In the genomic region with DNA sequence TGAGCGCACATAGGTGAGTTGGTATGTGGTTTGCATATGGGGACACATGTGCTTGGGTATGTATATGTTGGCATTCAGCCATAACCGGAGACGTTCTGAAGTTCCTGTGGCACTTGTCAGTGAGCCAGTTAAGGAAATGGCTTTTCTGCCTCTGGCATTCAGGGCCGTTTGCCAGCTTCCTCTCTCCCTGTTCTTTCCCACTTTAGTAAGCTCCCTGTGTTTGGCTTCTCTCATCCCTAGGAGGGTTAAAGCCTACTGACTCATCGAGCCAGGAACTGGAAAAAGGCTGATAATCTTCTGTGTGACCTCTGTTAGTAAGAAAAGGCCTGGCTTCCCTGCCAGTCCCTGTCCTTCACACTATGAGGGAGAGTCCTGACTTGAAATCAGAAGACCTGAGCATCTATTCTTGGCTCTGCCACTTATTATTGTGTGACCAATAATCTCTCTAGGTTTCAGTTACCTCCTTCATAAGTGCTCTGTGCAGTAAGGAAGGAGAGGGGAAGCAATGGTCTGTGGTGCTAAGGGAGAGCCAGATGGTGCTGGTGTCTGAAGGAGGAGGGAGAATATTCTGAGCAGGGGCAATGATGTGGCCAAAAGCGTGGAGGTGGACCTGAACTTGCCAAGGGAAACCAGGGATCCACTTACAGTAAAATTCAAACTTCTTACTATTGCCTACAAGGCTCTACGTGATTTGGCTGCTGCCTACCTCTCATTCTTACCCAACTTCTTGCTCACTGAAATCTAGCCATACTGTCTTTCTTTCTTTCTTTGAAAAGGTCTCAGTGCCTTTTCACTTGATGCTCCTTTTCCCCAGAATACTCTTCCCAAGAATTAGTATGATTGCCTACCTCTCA, we compare ENCODE assay signal across 8 cellular contexts. TPM values are rescaled to one million over a fixed set of nuclear protein-coding genes. Genes with fewer than 3 reads are reported as not detected.
A peak's percentile ranks its signal among the peaks of the same experiment; 100 is the strongest.
DNase-seq lines count a peak whose midpoint lies in the region; ATAC-seq, FAIRE-seq and TF ChIP-seq lines count a peak whose summit lies in the region.

No MANE protein-coding gene starts in this region.

- POLR2A ChIA-PET in HepG2 (lab: Yijun Ruan, JAX) = no interaction called here

- FAIRE-seq in HepG2 (lab: Jason Lieb, UNC) = no peak

- TF ChIP-seq EP300 in HepG2 (IDR thresholded peaks at IDR 0.05; ENCODE audit: low read depth in 2 of 2, low read length in 2 of 2) = no peak
- no peak for TF ChIP-seq EP300 in HepG2 (CRISPR knock-in tag; IDR thresholded peaks at IDR 0.05; ENCODE audit: borderline replicate concordance)

- H3K79me2 ChIP-seq in HepG2 (ENCODE audit: insufficient read depth, low read length) = no peaks in the 10 kb centered on the region

- no peak overlapping the region for H3K9ac ChIP-seq in HepG2 (ENCODE audit: insufficient read depth, low read depth, low read length)

- H3K4me3 ChIP-seq in HepG2 (replicated peaks in 1 of 3; ENCODE audit: insufficient read depth in 1 of 3, low read depth in 2 of 3, low read length in 3 of 3) = no peak overlapping the region

- H3K4me2 ChIP-seq in HepG2 (ENCODE audit: low read depth, low read length) = no peak overlapping the region

- peak; percentile 25; the same call in 1 of the 3 replicates for ATAC-seq in HepG2
- no peak for ATAC-seq in GM19023 (IDR thresholded peaks at IDR 0.05; ENCODE audit: unreplicated experiment)
- ATAC-seq in GM18502 (IDR thresholded peaks at IDR 0.05; ENCODE audit: poor library complexity, unreplicated experiment) = no peak

- H3K27ac ChIP-seq in HepG2 (ENCODE audit: extremely low read length, insufficient read depth, low read length) = no peak overlapping the region

- BruUV-seq in HepG2 (replicated peaks; lab: Mats Ljungman, UMichigan) = no TSS peak

- peaks cover 0 to 5% of the 10 kb centered on the region in 2 experiments; a peak in 1 of 5 replicates for H3K36me3 ChIP-seq in HepG2 (replicated peaks in 1 of 2; ENCODE audit: control insufficient read depth in 1 of 2, insufficient read depth in 2 of 2, low read length in 2 of 2)

- TF ChIP-seq RAD21 in HepG2 (CRISPR knock-in tag; IDR thresholded peaks at IDR 0.05) = no peak

- CTCF ChIA-PET in HepG2 (lab: Yijun Ruan, JAX; ENCODE audit: low intra/inter-chr PET ratio, low total read pairs) = no interaction called here

- H3K4me1 ChIP-seq in HepG2 (ENCODE audit: insufficient read depth, low read length) = no peaks in the 10 kb centered on the region

- no peaks in the 10 kb centered on the region for H3K27me3 ChIP-seq in HepG2 (ENCODE audit: control insufficient read depth in 1 of 2, insufficient read depth in 2 of 2, low read length in 2 of 2)

- H3K9me3 ChIP-seq in HepG2 (ENCODE audit: low read length) = no peaks in the 10 kb centered on the region

- no peaks in the 10 kb centered on the region for H4K20me1 ChIP-seq in HepG2 (ENCODE audit: insufficient read depth, low read length)

- DNase-seq in EH (ENCODE audit: low read depth) (peak; percentile 98), NCI-H345 treated with DMSO at 0.1 percent for 48 hours (lab: John Stamatoyannopoulos, UW; ENCODE audit: unreplicated experiment) (peak; percentile 72), cerebellar cortex (ENCODE audit: low spot score) (peak; percentile 37), HepG2 (ENCODE audit: low spot score) (peak; percentile 26), DMS114 treated with DMSO at 0.1 percent for 48 hours (lab: John Stamatoyannopoulos, UW; ENCODE audit: unreplicated experiment) (no peak)
- DNase-seq in activated CD4-positive, alpha-beta T cell treated with anti-CD3 and anti-CD28 coated beads for 48 hours = no peak

- TF ChIP-seq POLR2A in HepG2 (IDR thresholded peaks at IDR 0.05; ENCODE audit: insufficient read depth in 1 of 2, low read depth in 2 of 2, low read length in 2 of 2) = no peak

- no peak overlapping the region for H2AFZ ChIP-seq in HepG2 (ENCODE audit: low read length)

- 71% methylated on average over 7 of the region's 7 CpGs for WGBS in HepG2 (ENCODE audit: low lambda C conversion rate)

- in situ Hi-C loops in HepG2 (cut with HindIII; ENCODE audit: extremely low pct_ligation_motif_present, low pct_unique_long_range_greater_than_20kb) = no loop called here

- intact Hi-C loops in HepG2 (cut with micrococcal nuclease; ENCODE audit: unreplicated experiment) = no loop called here

- no peak for TF ChIP-seq CTCF in HepG2 (CRISPR knock-in tag; IDR thresholded peaks at IDR 0.05)

RNA-seq across cellular contexts. Expression of a gene that starts 31.4 kb away (rescaled TPM):
- 89.7 and 91.7 TPM in 2 replicates for total RNA-seq in HepG2 (2016; rRNA removed; fragmentation: Illumina TruSeq; extraction: Trizol)
- 21.5 and 23.1 TPM in 2 replicates for total RNA-seq in HepG2 (2016; cell fraction: cytosol; rRNA removed; fragmentation: Illumina TruSeq; extraction: Trizol; ENCODE audit: low read depth)
- total RNA-seq in HepG2 (2016; cell fraction: insoluble cytoplasmic fraction; rRNA removed; fragmentation: Illumina TruSeq; extraction: Trizol) = 83.3 and 83.7 TPM in 2 replicates
- total RNA-seq in HepG2 (2016; cell fraction: membrane; rRNA removed; fragmentation: Illumina TruSeq; extraction: Trizol) = 39.3 and 39.5 TPM in 2 replicates
- total RNA-seq in HepG2 (2016; cell fraction: nucleus; rRNA removed; fragmentation: Illumina TruSeq; extraction: Trizol) = 83.7 and 88.6 TPM in 2 replicates
- 72.8 and 120 TPM in 2 replicates for polyA plus RNA-seq in HepG2 (2011; rRNA removed)
- polyA plus RNA-seq in HepG2 (2011; cell fraction: cytosol; rRNA removed) = 48.2 and 82.4 TPM in 2 replicates
- polyA plus RNA-seq in HepG2 (2011; cell fraction: nucleus; rRNA removed) = 193 and 292 TPM in 2 replicates
- 108 and 131 TPM in 2 replicates for polyA plus RNA-seq in HepG2 (2012)
- polyA plus RNA-seq in HepG2 (2016; cell fraction: cytosol; fragmentation: Illumina TruSeq; extraction: Trizol; ENCODE audit: low read depth) = 17.6 and 18.7 TPM in 2 replicates
- polyA plus RNA-seq in HepG2 (2016; cell fraction: insoluble cytoplasmic fraction; fragmentation: Illumina TruSeq; extraction: Trizol; ENCODE audit: low read depth) = 87.7 and 90.8 TPM in 2 replicates
- polyA plus RNA-seq in HepG2 (2016; cell fraction: membrane; fragmentation: Illumina TruSeq; extraction: Trizol; ENCODE audit: low read depth) = 29.1 and 35.3 TPM in 2 replicates
- polyA plus RNA-seq in HepG2 (2016; cell fraction: nucleus; fragmentation: Illumina TruSeq; extraction: Trizol; ENCODE audit: insufficient read depth, low read depth) = 176 and 178 TPM in 2 replicates
- 155 and 246 TPM in 2 replicates for polyA minus RNA-seq in HepG2 (2011; rRNA and poly(A)+ RNA removed; ENCODE audit: low replicate concordance)
- polyA minus RNA-seq in HepG2 (2011; cell fraction: cytosol; rRNA and poly(A)+ RNA removed) = 49.2 and 69.9 TPM in 2 replicates
- polyA minus RNA-seq in HepG2 (2011; cell fraction: nucleus; rRNA and poly(A)+ RNA removed) = 157 and 295 TPM in 2 replicates

RNA-seq across cellular contexts. Expression of a gene that starts 35.2 kb away (rescaled TPM):
- total RNA-seq in HepG2 (2016; rRNA removed; fragmentation: Illumina TruSeq; extraction: Trizol) = 1.9 and 6.6 TPM in 2 replicates
- 0.97 and 1.8 TPM in 2 replicates for total RNA-seq in HepG2 (2016; cell fraction: cytosol; rRNA removed; fragmentation: Illumina TruSeq; extraction: Trizol; ENCODE audit: low read depth)
- total RNA-seq in HepG2 (2016; cell fraction: insoluble cytoplasmic fraction; rRNA removed; fragmentation: Illumina TruSeq; extraction: Trizol) = 2.1 and 7.0 TPM in 2 replicates
- 1.3 and 1.9 TPM in 2 replicates for total RNA-seq in HepG2 (2016; cell fraction: membrane; rRNA removed; fragmentation: Illumina TruSeq; extraction: Trizol)
- 13.6 and 13.8 TPM in 2 replicates for total RNA-seq in HepG2 (2016; cell fraction: nucleus; rRNA removed; fragmentation: Illumina TruSeq; extraction: Trizol)
- 23.0 and 35.3 TPM in 2 replicates for polyA plus RNA-seq in HepG2 (2011; rRNA removed)
- polyA plus RNA-seq in HepG2 (2011; cell fraction: cytosol; rRNA removed) = 8.5 and 11.9 TPM in 2 replicates
- 155 and 166 TPM in 2 replicates for polyA plus RNA-seq in HepG2 (2011; cell fraction: nucleus; rRNA removed)
- 16.1 and 18.7 TPM in 2 replicates for polyA plus RNA-seq in HepG2 (2012)
- polyA plus RNA-seq in HepG2 (2016; cell fraction: cytosol; fragmentation: Illumina TruSeq; extraction: Trizol; ENCODE audit: low read depth) = 2.2 and 2.3 TPM in 2 replicates
- polyA plus RNA-seq in HepG2 (2016; cell fraction: insoluble cytoplasmic fraction; fragmentation: Illumina TruSeq; extraction: Trizol; ENCODE audit: low read depth) = 3.9 and 4.4 TPM in 2 replicates
- 2.5 and 2.7 TPM in 2 replicates for polyA plus RNA-seq in HepG2 (2016; cell fraction: membrane; fragmentation: Illumina TruSeq; extraction: Trizol; ENCODE audit: low read depth)
- polyA plus RNA-seq in HepG2 (2016; cell fraction: nucleus; fragmentation: Illumina TruSeq; extraction: Trizol; ENCODE audit: insufficient read depth, low read depth) = 54.9 and 57.9 TPM in 2 replicates
- polyA minus RNA-seq in HepG2 (2011; rRNA and poly(A)+ RNA removed; ENCODE audit: low replicate concordance) = 0.12 and 38.2 TPM in 2 replicates
- 6.3 and 6.5 TPM in 2 replicates for polyA minus RNA-seq in HepG2 (2011; cell fraction: cytosol; rRNA and poly(A)+ RNA removed)
- 31.0 and 37.2 TPM in 2 replicates for polyA minus RNA-seq in HepG2 (2011; cell fraction: nucleus; rRNA and poly(A)+ RNA removed)

RNA-seq across cellular contexts. Expression of a gene that starts 47.8 kb away (rescaled TPM):
- total RNA-seq in HepG2 (2016; rRNA removed; fragmentation: Illumina TruSeq; extraction: Trizol) = 102 and 107 TPM in 2 replicates
- 24.0 and 24.9 TPM in 2 replicates for total RNA-seq in HepG2 (2016; cell fraction: cytosol; rRNA removed; fragmentation: Illumina TruSeq; extraction: Trizol; ENCODE audit: low read depth)
- 101 and 108 TPM in 2 replicates for total RNA-seq in HepG2 (2016; cell fraction: insoluble cytoplasmic fraction; rRNA removed; fragmentation: Illumina TruSeq; extraction: Trizol)
- 34.7 and 36.9 TPM in 2 replicates for total RNA-seq in HepG2 (2016; cell fraction: membrane; rRNA removed; fragmentation: Illumina TruSeq; extraction: Trizol)
- total RNA-seq in HepG2 (2016; cell fraction: nucleus; rRNA removed; fragmentation: Illumina TruSeq; extraction: Trizol) = 65.3 and 66.8 TPM in 2 replicates
- polyA plus RNA-seq in HepG2 (2011; rRNA removed) = 74.1 and 80.1 TPM in 2 replicates
- 61.4 and 72.0 TPM in 2 replicates for polyA plus RNA-seq in HepG2 (2011; cell fraction: cytosol; rRNA removed)
- polyA plus RNA-seq in HepG2 (2011; cell fraction: nucleus; rRNA removed) = 134 and 148 TPM in 2 replicates
- 34.1 and 41.6 TPM in 2 replicates for polyA plus RNA-seq in HepG2 (2012)
- polyA plus RNA-seq in HepG2 (2016; cell fraction: cytosol; fragmentation: Illumina TruSeq; extraction: Trizol; ENCODE audit: low read depth) = 19.2 and 19.4 TPM in 2 replicates
- polyA plus RNA-seq in HepG2 (2016; cell fraction: insoluble cytoplasmic fraction; fragmentation: Illumina TruSeq; extraction: Trizol; ENCODE audit: low read depth) = 102 and 104 TPM in 2 replicates
- 24.4 and 27.0 TPM in 2 replicates for polyA plus RNA-seq in HepG2 (2016; cell fraction: membrane; fragmentation: Illumina TruSeq; extraction: Trizol; ENCODE audit: low read depth)
- polyA plus RNA-seq in HepG2 (2016; cell fraction: nucleus; fragmentation: Illumina TruSeq; extraction: Trizol; ENCODE audit: insufficient read depth, low read depth) = 106 and 116 TPM in 2 replicates
- polyA minus RNA-seq in HepG2 (2011; rRNA and poly(A)+ RNA removed; ENCODE audit: low replicate concordance) = 86.0 and 125 TPM in 2 replicates
- polyA minus RNA-seq in HepG2 (2011; cell fraction: cytosol; rRNA and poly(A)+ RNA removed) = 23.0 and 28.1 TPM in 2 replicates
- 65.4 and 67.3 TPM in 2 replicates for polyA minus RNA-seq in HepG2 (2011; cell fraction: nucleus; rRNA and poly(A)+ RNA removed)

RNA-seq across cellular contexts. Expression of a gene that starts 47.8 kb away (rescaled TPM):
- 0.18 and 0.20 TPM in 2 replicates for total RNA-seq in HepG2 (2016; rRNA removed; fragmentation: Illumina TruSeq; extraction: Trizol)
- 0.20 TPM in 1 of 2 replicates, not detected in the other for total RNA-seq in HepG2 (2016; cell fraction: cytosol; rRNA removed; fragmentation: Illumina TruSeq; extraction: Trizol; ENCODE audit: low read depth)
- 0.19 TPM in 1 of 2 replicates, not detected in the other for total RNA-seq in HepG2 (2016; cell fraction: insoluble cytoplasmic fraction; rRNA removed; fragmentation: Illumina TruSeq; extraction: Trizol)
- 0.14 and 0.25 TPM in 2 replicates for total RNA-seq in HepG2 (2016; cell fraction: membrane; rRNA removed; fragmentation: Illumina TruSeq; extraction: Trizol)
- 0.50 and 0.93 TPM in 2 replicates for total RNA-seq in HepG2 (2016; cell fraction: nucleus; rRNA removed; fragmentation: Illumina TruSeq; extraction: Trizol)
- polyA plus RNA-seq in HepG2 (2011; rRNA removed) = 0.05 and 0.17 TPM in 2 replicates
- polyA plus RNA-seq in HepG2 (2011; cell fraction: cytosol; rRNA removed) = 0.03 and 0.04 TPM in 2 replicates
- 0.80 and 0.90 TPM in 2 replicates for polyA plus RNA-seq in HepG2 (2011; cell fraction: nucleus; rRNA removed)
- 0.51 and 0.55 TPM in 2 replicates for polyA plus RNA-seq in HepG2 (2012)
- polyA plus RNA-seq in HepG2 (2016; cell fraction: cytosol; fragmentation: Illumina TruSeq; extraction: Trizol; ENCODE audit: low read depth) = 0.02 and 0.24 TPM in 2 replicates
- 0.23 and 0.37 TPM in 2 replicates for polyA plus RNA-seq in HepG2 (2016; cell fraction: insoluble cytoplasmic fraction; fragmentation: Illumina TruSeq; extraction: Trizol; ENCODE audit: low read depth)
- polyA plus RNA-seq in HepG2 (2016; cell fraction: membrane; fragmentation: Illumina TruSeq; extraction: Trizol; ENCODE audit: low read depth) = 0.21 and 0.32 TPM in 2 replicates
- 0.96 and 2.1 TPM in 2 replicates for polyA plus RNA-seq in HepG2 (2016; cell fraction: nucleus; fragmentation: Illumina TruSeq; extraction: Trizol; ENCODE audit: insufficient read depth, low read depth)
- 0.09 TPM in 1 of 2 replicates, not detected in the other for polyA minus RNA-seq in HepG2 (2011; rRNA and poly(A)+ RNA removed; ENCODE audit: low replicate concordance)
- not detected in 2 replicates for polyA minus RNA-seq in HepG2 (2011; cell fraction: cytosol; rRNA and poly(A)+ RNA removed)
- polyA minus RNA-seq in HepG2 (2011; cell fraction: nucleus; rRNA and poly(A)+ RNA removed) = 0.13 and 0.50 TPM in 2 replicates

Comparison
In these comparisons a context has a peak if more than half of its experiments do, and no peak if none do; other contexts are left out.
1. DNase-seq: peak in EH (single experiment), NCI-H345 treated with DMSO at 0.1 percent for 48 hours (single experiment), cerebellar cortex (single experiment) and HepG2 (single experiment); none in DMS114 treated with DMSO at 0.1 percent for 48 hours (single experiment) and activated CD4-positive, alpha-beta T cell treated with anti-CD3 and anti-CD28 coated beads for 48 hours (single experiment).